In genomic region chr3:192801985-192802384, GRCh38 we compare ENCODE assay signal across 29 cellular contexts.
"Had no signal": no experiment of that assay in that cellular context is flagged by ENCODE, and none has a peak within 500 bp of the region (broad histone marks: within the 10 kb centered on the region; RNA-seq: fewer than 3 reads in every experiment).

No MANE protein-coding gene starts in this region.

- H3K27ac ChIP-seq: body of pancreas, esophagus muscularis mucosa, foreskin keratinocyte, gastrocnemius medialis, VCaP had no signal

- H3K9me3 ChIP-seq: body of pancreas, esophagus muscularis mucosa, gastrocnemius medialis had no signal

- DNase-seq: activated B cell treated with CpG ODN at 0.5 μM for 24 hours; activated CD4-positive, alpha-beta T cell treated with anti-CD3 and anti-CD28 coated beads for 48 hours; activated CD4-positive, alpha-beta T cell treated with anti-CD3 and anti-CD28 coated beads, Interleukin-2, amount 50 U/mL, for 1 hour; activated CD4-positive, alpha-beta T cell treated with anti-CD3 and anti-CD28 coated beads, Interleukin-2, amount 50 U/mL, for 48 hours; activated CD8-positive, alpha-beta memory T cell treated with anti-CD3 and anti-CD28 coated beads for 24 hours; activated CD8-positive, alpha-beta T cell treated with anti-CD3 and anti-CD28 coated beads for 36 hours; activated effector memory CD4-positive, alpha-beta T cell treated with Interleukin-2 at 50 U/mL for 16 hours; activated gamma-delta T cell treated with Interleukin-2 at 50 U/mL for 16 hours; activated naive CD4-positive, alpha-beta T cell treated with anti-CD3 and anti-CD28 coated beads, Interleukin-2, amount 50 U/mL, for 16 hours; activated naive CD4-positive, alpha-beta T cell treated with Interleukin-2 at 50 U/mL for 16 hours; activated T-cell treated with anti-CD3 and anti-CD28 coated beads, Interleukin-2, amount 50 U/mL, for 4 hours; amniotic stem cell; anterior cingulate cortex; body of pancreas; caudate nucleus; cortex of kidney; dermis blood vessel endothelial cell; effector CD4-positive, alpha-beta T cell; effector memory CD8-positive, alpha-beta T cell; erythroblast; foreskin keratinocyte; gastrocnemius medialis; T-helper 2 cell had no signal

- H3K4me3 ChIP-seq: body of pancreas, esophagus muscularis mucosa, gastrocnemius medialis had no signal

- H3K4me3 Mint-ChIP-seq: activated B cell treated with CpG ODN at 0.5 μM for 24 hours; activated CD8-positive, alpha-beta T cell treated with anti-CD3 and anti-CD28 coated beads for 36 hours; activated naive CD8-positive, alpha-beta T cell; activated T-cell treated with anti-CD3 and anti-CD28 coated beads, Interleukin-2, amount 50 U/mL, for 4 hours; activated T-helper 17 cell treated with anti-CD3 and anti-CD28 coated beads, Interleukin-2, amount 50 U/mL, for 72 hours; effector memory CD8-positive, alpha-beta T cell had no signal

- H3K27me3 ChIP-seq: body of pancreas, esophagus muscularis mucosa, foreskin keratinocyte, gastrocnemius medialis had no signal

- H3K4me1 ChIP-seq: body of pancreas, foreskin keratinocyte had no signal

- H3K9me3 Mint-ChIP-seq: activated B cell treated with CpG ODN at 0.5 μM for 24 hours; activated CD8-positive, alpha-beta T cell treated with anti-CD3 and anti-CD28 coated beads for 36 hours; activated T-cell treated with anti-CD3 and anti-CD28 coated beads, Interleukin-2, amount 50 U/mL, for 4 hours; activated T-helper 17 cell treated with anti-CD3 and anti-CD28 coated beads, Interleukin-2, amount 50 U/mL, for 72 hours had no signal

- H3K27ac Mint-ChIP-seq: activated B cell treated with CpG ODN at 0.5 μM for 24 hours; activated CD8-positive, alpha-beta T cell treated with anti-CD3 and anti-CD28 coated beads for 36 hours; activated naive CD8-positive, alpha-beta T cell; activated T-helper 17 cell treated with anti-CD3 and anti-CD28 coated beads, Interleukin-2, amount 50 U/mL, for 72 hours; effector memory CD8-positive, alpha-beta T cell had no signal

- H3K36me3 Mint-ChIP-seq: activated naive CD8-positive, alpha-beta T cell had no signal

- H3K36me3 ChIP-seq: gastrocnemius medialis had no signal

- FAIRE-seq: colon had no signal

- H3K27me3 Mint-ChIP-seq: activated B cell treated with CpG ODN at 0.5 μM for 24 hours; activated CD8-positive, alpha-beta T cell treated with anti-CD3 and anti-CD28 coated beads for 36 hours; activated naive CD8-positive, alpha-beta T cell; activated T-helper 17 cell treated with anti-CD3 and anti-CD28 coated beads, Interleukin-2, amount 50 U/mL, for 72 hours; effector memory CD8-positive, alpha-beta T cell had no signal

- ATAC-seq: activated CD4-positive, CD25-positive, alpha-beta regulatory T cell treated with anti-CD3 and anti-CD28 coated beads, Interleukin-2, amount 50 U/mL, for 24 hours; activated CD8-positive, alpha-beta T cell treated with anti-CD3 and anti-CD28 coated beads for 36 hours; activated T-cell treated with anti-CD3 and anti-CD28 coated beads, Interleukin-2, amount 50 U/mL, for 4 hours; activated T-helper 17 cell treated with anti-CD3 and anti-CD28 coated beads, Interleukin-2, amount 50 U/mL, for 72 hours; body of pancreas; effector memory CD8-positive, alpha-beta T cell; foreskin keratinocyte; gastrocnemius medialis had no signal

- H3K4me1 Mint-ChIP-seq: activated B cell treated with CpG ODN at 0.5 μM for 24 hours had no signal
